ENCODE assay signal across 5 cellular contexts in the genomic region with DNA sequence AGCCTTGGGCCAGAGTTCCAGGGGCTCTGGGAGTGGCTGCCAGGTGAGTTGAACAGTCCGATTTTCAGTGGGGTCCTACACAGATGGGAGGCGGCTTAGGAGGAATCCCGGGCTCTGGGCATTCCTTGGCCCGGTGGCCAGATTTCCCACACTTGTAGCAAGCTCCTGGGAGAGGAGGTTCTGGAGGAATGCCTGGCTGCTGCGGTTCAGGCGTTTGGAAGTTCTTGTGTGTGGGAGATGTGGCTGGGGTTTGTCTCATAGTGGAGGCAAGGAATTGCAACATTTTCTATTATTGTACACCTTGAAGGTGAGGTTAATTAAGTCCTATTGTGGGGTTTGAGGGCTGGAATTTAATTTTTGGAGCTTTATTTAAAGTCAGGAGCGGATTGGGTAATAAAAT.
DNase-seq lines count a peak whose midpoint lies in the region; TF ChIP-seq lines count a peak whose summit lies in the region.
"Not testable (repeated sequence)": the region's sequence is repeated elsewhere in the genome, so short reads cannot be mapped to it uniquely, and the experiment has no call there.

No MANE protein-coding gene starts in this region.

- no CpG with 5 or more reads among the region's 7 CpGs for WGBS in mesendoderm (ENCODE audit: extremely low coverage, insufficient coverage, low lambda C conversion rate)

- not testable (repeated sequence) for H2BK15ac ChIP-seq in mesendoderm (replicated peaks; ENCODE audit: low read depth)

- H3K27me3 Mint-ChIP-seq in activated CD4-positive, alpha-beta T cell treated with anti-CD3 and anti-CD28 coated beads, Interleukin-2, amount 10 ng/mL, durations not matched to agents 24 days and 14 days, result not testable (repeated sequence)

- DNase-seq in activated CD4-positive, alpha-beta T cell treated with anti-CD3 and anti-CD28 coated beads, Interleukin-2, amount 10 ng/mL, durations not matched to agents 24 days and 14 days, result peak; percentile 20
- DNase-seq in amniotic epithelial cell (ENCODE audit: low read depth) (peak; percentile 72), fibroblast of mammary gland (ENCODE audit: low read depth) (peak; percentile 4), kidney glomerular epithelial cell (lab: John Stamatoyannopoulos, UW) (peak; percentile 8)
- DNase-seq in mesendoderm, result not testable (repeated sequence)

- not testable (repeated sequence) for H3K9me3 Mint-ChIP-seq in activated CD4-positive, alpha-beta T cell treated with anti-CD3 and anti-CD28 coated beads, Interleukin-2, amount 10 ng/mL, durations not matched to agents 24 days and 14 days

- not testable (repeated sequence) for H3K4me3 Mint-ChIP-seq in activated CD4-positive, alpha-beta T cell treated with anti-CD3 and anti-CD28 coated beads, Interleukin-2, amount 10 ng/mL, durations not matched to agents 24 days and 14 days

- not testable (repeated sequence) for H3K36me3 ChIP-seq in mesendoderm (ENCODE audit: control insufficient read depth, insufficient read depth, low read length)

- not testable (repeated sequence) for H4K8ac ChIP-seq in mesendoderm (ENCODE audit: low read depth, low read length)

- H3K4me3 ChIP-seq in fibroblast of mammary gland (ENCODE audit: control insufficient read depth, low read depth, low read length); mesendoderm (ENCODE audit: low read length): not testable (repeated sequence)

- intact Hi-C loops in activated CD4-positive, alpha-beta T cell treated with anti-CD3 and anti-CD28 coated beads, Interleukin-2, amount 10 ng/mL, durations not matched to agents 24 days and 14 days (cut with micrococcal nuclease), result not testable (repeated sequence)

- H3K36me3 Mint-ChIP-seq in activated CD4-positive, alpha-beta T cell treated with anti-CD3 and anti-CD28 coated beads, Interleukin-2, amount 10 ng/mL, durations not matched to agents 24 days and 14 days (ENCODE audit: low read depth), result not testable (repeated sequence)

- peaks cover 14% of the 10 kb centered on the region for H3K4me1 ChIP-seq in mesendoderm (ENCODE audit: control insufficient read depth, low read depth, low read length)

- H3K56ac ChIP-seq in mesendoderm (ENCODE audit: low read length), result peak overlapping the region; percentile 60

- not testable (repeated sequence) for H3K27ac Mint-ChIP-seq in activated CD4-positive, alpha-beta T cell treated with anti-CD3 and anti-CD28 coated beads, Interleukin-2, amount 10 ng/mL, durations not matched to agents 24 days and 14 days

- H2BK120ac ChIP-seq in mesendoderm (ENCODE audit: low read depth, low read length), result peak overlapping the region; percentile 65

- not testable (repeated sequence) for H3K23ac ChIP-seq in mesendoderm (ENCODE audit: low read length)

- not testable (repeated sequence) for H3K27me3 ChIP-seq in mesendoderm (ENCODE audit: insufficient read depth, low read length, poor library complexity)

- H3K27ac ChIP-seq in mesendoderm (ENCODE audit: low read depth, low read length), result peak overlapping the region; percentile 31

- H3K79me2 ChIP-seq in mesendoderm (ENCODE audit: control insufficient read depth, insufficient read depth, low read length), result not testable (repeated sequence)

- H3K4me1 Mint-ChIP-seq in activated CD4-positive, alpha-beta T cell treated with anti-CD3 and anti-CD28 coated beads, Interleukin-2, amount 10 ng/mL, durations not matched to agents 24 days and 14 days, result not testable (repeated sequence)

- H3K4ac ChIP-seq in mesendoderm (ENCODE audit: low read depth, low read length), result peak overlapping the region; percentile 20

- TF ChIP-seq CTCF in fibroblast of mammary gland (conservative IDR thresholded peaks at IDR 0.05; ENCODE audit: control insufficient read depth, insufficient read depth, low read depth, low read length), result not testable (repeated sequence)

- H3K18ac ChIP-seq in mesendoderm (ENCODE audit: low read length), result peak overlapping the region; percentile 54

- H4K5ac ChIP-seq in mesendoderm (ENCODE audit: low read length), result not testable (repeated sequence)

- H2BK5ac ChIP-seq in mesendoderm (ENCODE audit: low read length), result peak overlapping the region; percentile 89

- H3K9ac ChIP-seq in mesendoderm (ENCODE audit: low read length), result not testable (repeated sequence)

- not testable (repeated sequence) for H2AK5ac ChIP-seq in mesendoderm (ENCODE audit: low read length)

- H3K79me1 ChIP-seq in mesendoderm (ENCODE audit: low read length), result not testable (repeated sequence)

- H3K4me2 ChIP-seq in mesendoderm (ENCODE audit: low read length), result not testable (repeated sequence)
